Comparison of ENCODE assay signal across 8 cellular contexts in genomic region chr16:56357291-56357764, GRCh38.
A peak's percentile ranks its signal among the peaks of the same experiment; 100 is the strongest.
DNase-seq lines count a peak whose midpoint lies in the region; ATAC-seq and TF ChIP-seq lines count a peak whose summit lies in the region.

No MANE protein-coding gene starts in this region.

- H3K27me3 ChIP-seq in heart right ventricle (no peaks in the 10 kb centered on the region), sigmoid colon (no peaks in the 10 kb centered on the region)

- peaks cover 0 to 17% of the 10 kb centered on the region in 2 experiments; a peak in 1 of 3 replicates for H3K36me3 ChIP-seq in HEK293 (ENCODE audit: control insufficient read depth in 2 of 2, insufficient read depth in 1 of 2, low read length in 2 of 2)
- peaks cover 0 to 24% (median 5%) of the 10 kb centered on the region in 9 donors for H3K36me3 ChIP-seq in heart right ventricle
- H3K36me3 ChIP-seq in sigmoid colon: peaks cover 0 to 19% (median 6%) of the 10 kb centered on the region in 4 donors

- intact Hi-C loops in heart right ventricle (cut with DNase I) (no loop called here), sigmoid colon (cut with DNase I) (loop anchor here (2.0 kb wide), 1 partner anchor 413 kb away; no protein-coding TSS in a partner anchor)

- peak overlapping the region; percentile 81 to 87 for H3K4me3 Mint-ChIP-seq in activated T-cell treated with anti-CD3 and anti-CD28 coated beads, Interleukin-2, amount 50 U/mL, for 72 hours

- 60 to 62% methylated on average over 13 of the region's 13 CpGs for WGBS in heart right ventricle, 2 donors
- WGBS in sigmoid colon, 2 donors: 61 to 68% methylated on average over 13 of the region's 13 CpGs

- DNase-seq in AG08395 (ENCODE audit: low spot score) (peak; percentile 81), heart right ventricle (no peak), sigmoid colon (peak; percentile 66), HK-2 (ENCODE audit: unreplicated experiment) (no peak), HT-29 (ENCODE audit: low spot score) (no peak), foreskin melanocyte (no peak)
- no peak for DNase-seq in activated T-cell treated with anti-CD3 and anti-CD28 coated beads, Interleukin-2, amount 50 U/mL, for 72 hours

- no peak for TF ChIP-seq POLR2A in sigmoid colon (IDR thresholded peaks at IDR 0.05)

- POLR2A ChIA-PET in HEK293 (lab: Yijun Ruan, JAX): interaction anchor here (1.3 kb wide), 1 partner anchor 26 kb away, joined by 7 read pairs; no protein-coding TSS in a partner anchor

- H3K9me3 Mint-ChIP-seq in activated T-cell treated with anti-CD3 and anti-CD28 coated beads, Interleukin-2, amount 50 U/mL, for 72 hours: no peaks in the 10 kb centered on the region

- H3K27ac ChIP-seq in HEK293 (ENCODE audit: extremely low read depth, low read depth, low read length) (no peak overlapping the region), heart right ventricle (peak overlapping the region in 8 of 10 donors; percentile 38 to 74 (median 60)), sigmoid colon (peak overlapping the region; percentile 62 to 75 (median 71))

- H3K9me3 ChIP-seq in HEK293 (ENCODE audit: control insufficient read depth, insufficient read depth, low read depth, low read length) (no peaks in the 10 kb centered on the region), heart right ventricle (no peaks in the 10 kb centered on the region), sigmoid colon (no peaks in the 10 kb centered on the region)

- H3K4me3 ChIP-seq in HEK293 (ENCODE audit: low read depth, low read length) (no peak overlapping the region), heart right ventricle (peak overlapping the region in 7 of 10 donors; percentile 35 to 57 (median 50)), sigmoid colon (peak overlapping the region; percentile 31 to 54 (median 49))

- no peak for TF ChIP-seq EP300 in sigmoid colon (IDR thresholded peaks at IDR 0.05)

- H3K27me3 Mint-ChIP-seq in activated T-cell treated with anti-CD3 and anti-CD28 coated beads, Interleukin-2, amount 50 U/mL, for 72 hours (ENCODE audit: low read depth): no peaks in the 10 kb centered on the region

- H3K27ac Mint-ChIP-seq in activated T-cell treated with anti-CD3 and anti-CD28 coated beads, Interleukin-2, amount 50 U/mL, for 72 hours: peak overlapping the region; percentile 99

- CTCF ChIA-PET in HEK293 (lab: Yijun Ruan, JAX): interaction anchor here (1.0 to 3.2 kb wide), 4 partner anchors 11 to 345 kb away, joined by 4 to 35 read pairs (median 20); no protein-coding TSS in a partner anchor

- H3K36me3 Mint-ChIP-seq in activated T-cell treated with anti-CD3 and anti-CD28 coated beads, Interleukin-2, amount 50 U/mL, for 72 hours (ENCODE audit: insufficient read depth in 2 of 2): no peaks in the 10 kb centered on the region

- peaks cover 42% of the 10 kb centered on the region for H3K4me1 Mint-ChIP-seq in activated T-cell treated with anti-CD3 and anti-CD28 coated beads, Interleukin-2, amount 50 U/mL, for 72 hours (ENCODE audit: low read depth)

- no peak for TF ChIP-seq CTCF in HEK293 (tag by site-specific recombination; IDR thresholded peaks at IDR 0.05)
- no peak for TF ChIP-seq CTCF in heart right ventricle (IDR thresholded peaks at IDR 0.05)
- no peak for TF ChIP-seq CTCF in sigmoid colon (IDR thresholded peaks at IDR 0.05)

- H3K4me1 ChIP-seq in HEK293 (ENCODE audit: control insufficient read depth, insufficient read depth, low read length): peaks cover 4% of the 10 kb centered on the region
- peaks cover 0 to 22% (median 13%) of the 10 kb centered on the region in 9 donors for H3K4me1 ChIP-seq in heart right ventricle
- peaks cover 0 to 21% (median 15%) of the 10 kb centered on the region in 4 donors for H3K4me1 ChIP-seq in sigmoid colon

- peak; percentile 35 to 45 for ATAC-seq in activated T-cell treated with anti-CD3 and anti-CD28 coated beads, Interleukin-2, amount 50 U/mL, for 72 hours (replicated peaks in 1 of 2)
- peak in 7 of 8 donors; percentile 11 to 43 (median 28) for ATAC-seq in heart right ventricle

TF ChIP-seq in HEK293, 187 proteins besides CTCF, POLR2A, EP300 and RAD21:
- TF ChIP-seq HOXA7 (CRISPR knock-in tag; IDR thresholded peaks at IDR 0.05; ENCODE audit: borderline replicate concordance) (no peak), ZNF174 (tag by site-specific recombination; IDR thresholded peaks at IDR 0.05) (no peak), ZNF335 (tag by site-specific recombination; conservative IDR thresholded peaks at IDR 0.05) (peak; percentile 15; the same call in 1 of the 2 replicates)

Comparison
In these comparisons a context has a peak if more than half of its experiments do, and no peak if none do; other contexts are left out.
1. DNase-seq: peak in AG08395 (single experiment) and sigmoid colon (single experiment); none in activated T-cell treated with anti-CD3 and anti-CD28 coated beads, Interleukin-2, amount 50 U/mL, for 72 hours (0 of 2), heart right ventricle (0 of 2), HK-2 (single experiment), HT-29 (single experiment) and foreskin melanocyte (single experiment).